Comparison of ENCODE assay signal across 13 cellular contexts in genomic region chr20:5592823-5593761, GRCh38. TPM values are rescaled to one million over a fixed set of nuclear protein-coding genes. Genes with fewer than 3 reads are reported as not detected.
DNase-seq lines count a peak whose midpoint lies in the region; ATAC-seq and TF ChIP-seq lines count a peak whose summit lies in the region.
"Had no signal": no experiment of that assay in that cellular context is flagged by ENCODE, and none has a peak within 500 bp of the region (broad histone marks: within the 10 kb centered on the region; RNA-seq: fewer than 3 reads in every experiment).

No MANE protein-coding gene starts in this region.

- H3K79me2 ChIP-seq in SU-DHL-6 (ENCODE audit: insufficient read depth, low read length): peaks cover 81% of the 10 kb centered on the region

- intact Hi-C loops in upper lobe of right lung (cut with DNase I) (no loop called here), esophagus squamous epithelium (cut with DNase I) (no loop called here)

- H3K9me3 ChIP-seq in SU-DHL-6 (ENCODE audit: insufficient read depth, low read length): no peaks in the 10 kb centered on the region
- H3K9me3 ChIP-seq in effector memory CD4-positive, alpha-beta T cell (ENCODE audit: control insufficient read depth, low read length): no peaks in the 10 kb centered on the region
- H3K9me3 ChIP-seq in upper lobe of right lung: no peaks in the 10 kb centered on the region
- no peaks in the 10 kb centered on the region for H3K9me3 ChIP-seq in esophagus squamous epithelium
- H3K9me3 ChIP-seq: stomach had no signal

- WGBS in esophagus squamous epithelium, 2 donors: 52 to 74% methylated on average over 6 of the region's 6 CpGs

- H3K4me2 ChIP-seq in SU-DHL-6 (ENCODE audit: low read depth, low read length, poor library complexity, severe bottlenecking): peak overlapping the region; percentile 78

- H3K4me3 ChIP-seq in SU-DHL-6 (ENCODE audit: insufficient read depth, low read length, poor library complexity, severe bottlenecking) (peak overlapping the region; percentile 32), upper lobe of right lung (no peak overlapping the region), esophagus squamous epithelium (no peak overlapping the region)
- peak overlapping the region; percentile 12 for H3K4me3 ChIP-seq in effector memory CD4-positive, alpha-beta T cell (ENCODE audit: insufficient read depth, low read depth, low read length, poor library complexity, severe bottlenecking)
- H3K4me3 ChIP-seq: stomach had no signal

- H3K27me3 Mint-ChIP-seq in stimulated activated naive CD8-positive, alpha-beta T cell treated with anti-CD3 and anti-CD28 coated beads, Interleukin-15, Interleukin-2, amounts not matched to agents 100 ng/mL and 50 ng/mL, for 24 hours: no peaks in the 10 kb centered on the region

- H3K36me3 ChIP-seq in SU-DHL-6 (ENCODE audit: low read length) (peaks cover 65% of the 10 kb centered on the region), upper lobe of right lung (peaks cover 75% of the 10 kb centered on the region), esophagus squamous epithelium (peaks cover 0 to 74% (median 9%) of the 10 kb centered on the region in 3 donors)
- H3K36me3 ChIP-seq in effector memory CD4-positive, alpha-beta T cell (ENCODE audit: control insufficient read depth, insufficient read depth, low read length): peaks cover 35% of the 10 kb centered on the region

- peak overlapping the region; percentile 48 for H3K4me3 Mint-ChIP-seq in stimulated activated naive CD8-positive, alpha-beta T cell treated with anti-CD3 and anti-CD28 coated beads, Interleukin-15, Interleukin-2, amounts not matched to agents 100 ng/mL and 50 ng/mL, for 24 hours

- H3F3A ChIP-seq in SU-DHL-6 (ENCODE audit: insufficient read depth): peaks cover 94% of the 10 kb centered on the region

- H3K9ac ChIP-seq in SU-DHL-6 (ENCODE audit: low read length): peak overlapping the region; percentile 55

- DNase-seq in stimulated activated naive CD8-positive, alpha-beta T cell treated with anti-CD3 and anti-CD28 coated beads, Interleukin-15, Interleukin-2, amounts not matched to agents 100 U/mL and 50 U/mL, for 24 hours: no peak
- DNase-seq in effector memory CD4-positive, alpha-beta T cell: no peak
- DNase-seq in upper lobe of right lung (no peak), foreskin keratinocyte (no peak), esophagus squamous epithelium (lab: John Stamatoyannopoulos, UW) (no peak)
- DNase-seq: activated CD4-positive, alpha-beta T cell treated with anti-CD3 and anti-CD28 coated beads, Interleukin-2, amount 50 U/mL, for 1 hour; H7; NCI-H1092; stimulated activated CD4-positive, alpha-beta T cell treated with anti-CD3 and anti-CD28 coated beads, Interleukin-4, amount 100 ng/mL, for 24 hours; stomach had no signal

- peak overlapping the region; percentile 95 for H3K27ac ChIP-seq in SU-DHL-6 (ENCODE audit: low read depth, low read length)
- H3K27ac ChIP-seq in effector memory CD4-positive, alpha-beta T cell (ENCODE audit: insufficient read depth, low read length, poor library complexity, severe bottlenecking): peak overlapping the region; percentile 52
- H3K27ac ChIP-seq in upper lobe of right lung: peak overlapping the region; percentile 2
- no peak overlapping the region for H3K27ac ChIP-seq in foreskin keratinocyte
- peak overlapping the region in 1 of 4 donors; percentile 4 for H3K27ac ChIP-seq in esophagus squamous epithelium

- no peak overlapping the region for H2AFZ ChIP-seq in SU-DHL-6 (ENCODE audit: low read depth, low read length, severe bottlenecking)

- H3K27ac Mint-ChIP-seq in stimulated activated naive CD8-positive, alpha-beta T cell treated with anti-CD3 and anti-CD28 coated beads, Interleukin-15, Interleukin-2, amounts not matched to agents 100 ng/mL and 50 ng/mL, for 24 hours: peak overlapping the region; percentile 83

- TF ChIP-seq CTCF in SU-DHL-6 (IDR thresholded peaks at IDR 0.05; ENCODE audit: insufficient read depth, low read length, poor library complexity, severe bottlenecking) (no peak), upper lobe of right lung (IDR thresholded peaks at IDR 0.05) (no peak), foreskin keratinocyte (conservative IDR thresholded peaks at IDR 0.05) (no peak), esophagus squamous epithelium (IDR thresholded peaks at IDR 0.05) (no peak)

- no peak for TF ChIP-seq POLR2A in esophagus squamous epithelium (IDR thresholded peaks at IDR 0.05)

- H3K9me3 Mint-ChIP-seq in stimulated activated naive CD8-positive, alpha-beta T cell treated with anti-CD3 and anti-CD28 coated beads, Interleukin-15, Interleukin-2, amounts not matched to agents 100 ng/mL and 50 ng/mL, for 24 hours: no peaks in the 10 kb centered on the region

- H3K36me3 Mint-ChIP-seq in stimulated activated naive CD8-positive, alpha-beta T cell treated with anti-CD3 and anti-CD28 coated beads, Interleukin-15, Interleukin-2, amounts not matched to agents 100 ng/mL and 50 ng/mL, for 24 hours (ENCODE audit: low read depth): peaks cover 70% of the 10 kb centered on the region

- ATAC-seq in stimulated activated naive CD8-positive, alpha-beta T cell treated with anti-CD3 and anti-CD28 coated beads, Interleukin-15, Interleukin-2, amounts not matched to agents 100 U/mL and 50 U/mL, for 24 hours: no peak
- ATAC-seq in upper lobe of right lung: no peak
- no peak for ATAC-seq in foreskin keratinocyte
- no peak for ATAC-seq in GM18858 (IDR thresholded peaks at IDR 0.05; ENCODE audit: unreplicated experiment)

- peaks cover 75% of the 10 kb centered on the region for H3K4me1 Mint-ChIP-seq in stimulated activated naive CD8-positive, alpha-beta T cell treated with anti-CD3 and anti-CD28 coated beads, Interleukin-15, Interleukin-2, amounts not matched to agents 100 ng/mL and 50 ng/mL, for 24 hours (ENCODE audit: low read depth)

- no peaks in the 10 kb centered on the region for H3K9me2 ChIP-seq in SU-DHL-6 (replicated peaks; ENCODE audit: insufficient read depth, low read length)

- peaks cover 24% of the 10 kb centered on the region for H3K4me1 ChIP-seq in effector memory CD4-positive, alpha-beta T cell (ENCODE audit: control insufficient read depth, insufficient read depth, low read length, poor library complexity, severe bottlenecking)
- H3K4me1 ChIP-seq in upper lobe of right lung (peaks cover 20% of the 10 kb centered on the region), foreskin keratinocyte (no peaks in the 10 kb centered on the region), esophagus squamous epithelium (no peaks in the 10 kb centered on the region)

- no peaks in the 10 kb centered on the region for H4K20me1 ChIP-seq in SU-DHL-6 (ENCODE audit: low read depth, low read length)

- no peaks in the 10 kb centered on the region for H3K27me3 ChIP-seq in SU-DHL-6 (ENCODE audit: low read length)
- H3K27me3 ChIP-seq in effector memory CD4-positive, alpha-beta T cell (replicated peaks; ENCODE audit: control insufficient read depth, insufficient read depth, low read length, poor library complexity, severe bottlenecking): no peaks in the 10 kb centered on the region
- no peaks in the 10 kb centered on the region for H3K27me3 ChIP-seq in upper lobe of right lung
- H3K27me3 ChIP-seq in foreskin keratinocyte: no peaks in the 10 kb centered on the region
- no peaks in the 10 kb centered on the region for H3K27me3 ChIP-seq in esophagus squamous epithelium
- H3K27me3 ChIP-seq: stomach had no signal

RNA-seq across cellular contexts. Expression of gene GPCPD1, which starts 17.7 kb away (rescaled TPM):
- 104 TPM for total RNA-seq in upper lobe of right lung
- 7.3 and 8.9 TPM in 2 replicates for total RNA-seq in foreskin keratinocyte
- 2.5 and 2.9 TPM in 2 replicates for polyA plus RNA-seq in foreskin keratinocyte
- 10 to 100 TPM in 3 of 4 donors, 1 to 10 TPM in 1; 8.5 to 18.7 (median 11.8) TPM for total RNA-seq in esophagus squamous epithelium

Comparison
In these comparisons a context has a peak if more than half of its experiments do, and no peak if none do; other contexts are left out.
1. H3K4me3 ChIP-seq: peak in SU-DHL-6 (single experiment) and effector memory CD4-positive, alpha-beta T cell (single experiment); none in upper lobe of right lung (single experiment) and esophagus squamous epithelium (0 of 4).